In genomic region chr12:54230555-54230954, GRCh38 we compare ENCODE assay signal across 25 cellular contexts. TPM values are rescaled to one million over a fixed set of nuclear protein-coding genes. Genes with fewer than 3 reads are reported as not detected.
DNase-seq lines count a peak whose midpoint lies in the region; ATAC-seq and TF ChIP-seq lines count a peak whose summit lies in the region.
"Had no signal": no experiment of that assay in that cellular context is flagged by ENCODE, and none has a peak within 500 bp of the region (broad histone marks: within the 10 kb centered on the region; RNA-seq: fewer than 3 reads in every experiment).

No MANE protein-coding gene starts in this region.

- H3K4me3 Mint-ChIP-seq in activated T-helper 17 cell treated with anti-CD3 and anti-CD28 coated beads, Interleukin-2, amount 50 U/mL, for 72 hours, result no peak overlapping the region
- no peak overlapping the region for H3K4me3 Mint-ChIP-seq in glutamatergic neuron (ENCODE audit: unreplicated experiment)
- H3K4me3 Mint-ChIP-seq: activated CD4-positive, alpha-beta T cell treated with anti-CD3 and anti-CD28 coated beads, Interleukin-2, amount 10 ng/mL, durations not matched to agents 7 days and 5 days; activated naive CD4-positive, alpha-beta T cell treated with anti-CD3 and anti-CD28 coated beads, Interleukin-2, amount 50 U/mL, for 24 hours; CD8-positive, alpha-beta memory T cell; naive thymus-derived CD8-positive, alpha-beta T cell had no signal

- no peaks in the 10 kb centered on the region for H3K4me1 Mint-ChIP-seq in activated T-helper 17 cell treated with anti-CD3 and anti-CD28 coated beads, Interleukin-2, amount 50 U/mL, for 72 hours
- peaks cover 29% of the 10 kb centered on the region for H3K4me1 Mint-ChIP-seq in glutamatergic neuron (ENCODE audit: low read depth, unreplicated experiment)
- H3K4me1 Mint-ChIP-seq: CD8-positive, alpha-beta memory T cell had no signal

- no peaks in the 10 kb centered on the region for H4K20me1 ChIP-seq in smooth muscle cell (ENCODE audit: low read depth)

- no peak overlapping the region for H2AFZ ChIP-seq in smooth muscle cell (ENCODE audit: low read depth)
- H2AFZ ChIP-seq: parathyroid adenoma had no signal

- H3K9me3 ChIP-seq in HEK293 (ENCODE audit: control insufficient read depth, insufficient read depth, low read depth, low read length) (no peaks in the 10 kb centered on the region), smooth muscle cell (replicated peaks; ENCODE audit: low read depth) (no peaks in the 10 kb centered on the region), suprapubic skin (no peaks in the 10 kb centered on the region)
- H3K9me3 ChIP-seq: right lobe of liver, upper lobe of left lung had no signal

- peak overlapping the region; percentile 75 for H3K9ac ChIP-seq in smooth muscle cell (ENCODE audit: low read depth)
- H3K9ac ChIP-seq: parathyroid adenoma had no signal

- H3K79me2 ChIP-seq in smooth muscle cell (ENCODE audit: low read depth), result no peaks in the 10 kb centered on the region

- TF ChIP-seq CTCF in HEK293 (tag by site-specific recombination; IDR thresholded peaks at IDR 0.05) (no peak), VCaP (conservative IDR thresholded peaks at IDR 0.05) (peak; percentile 45; the same call in 1 of the 2 replicates), smooth muscle cell (IDR thresholded peaks at IDR 0.05; ENCODE audit: borderline replicate concordance, insufficient read depth, poor library complexity, severe bottlenecking) (no peak), suprapubic skin (IDR thresholded peaks at IDR 0.05) (no peak), glutamatergic neuron (IDR thresholded peaks at IDR 0.05; ENCODE audit: partially characterized antibody, unreplicated experiment) (no peak)

- WGBS in smooth muscle cell (ENCODE audit: low lambda C conversion rate), result 98% methylated on average over 2 of the region's 2 CpGs
- WGBS in suprapubic skin, result 81% methylated on average over 2 of the region's 2 CpGs

- H3K4me3 ChIP-seq in HEK293 (ENCODE audit: low read depth, low read length) (no peak overlapping the region), smooth muscle cell (no peak overlapping the region), suprapubic skin (no peak overlapping the region)
- H3K4me3 ChIP-seq: right lobe of liver, upper lobe of left lung had no signal

- no peaks in the 10 kb centered on the region for H3K9me3 Mint-ChIP-seq in activated T-helper 17 cell treated with anti-CD3 and anti-CD28 coated beads, Interleukin-2, amount 50 U/mL, for 72 hours
- H3K9me3 Mint-ChIP-seq in glutamatergic neuron (ENCODE audit: unreplicated experiment), result peaks cover 4% of the 10 kb centered on the region
- H3K9me3 Mint-ChIP-seq: activated CD4-positive, alpha-beta T cell treated with anti-CD3 and anti-CD28 coated beads, Interleukin-2, amount 10 ng/mL, durations not matched to agents 7 days and 5 days; activated naive CD4-positive, alpha-beta T cell treated with anti-CD3 and anti-CD28 coated beads, Interleukin-2, amount 50 U/mL, for 24 hours; CD8-positive, alpha-beta memory T cell; naive thymus-derived CD8-positive, alpha-beta T cell had no signal

- no peak for ATAC-seq in activated T-helper 17 cell treated with anti-CD3 and anti-CD28 coated beads, Interleukin-2, amount 50 U/mL, for 72 hours (replicated peaks)
- ATAC-seq: naive thymus-derived CD8-positive, alpha-beta T cell; right lobe of liver had no signal

- H3K27me3 ChIP-seq in smooth muscle cell (ENCODE audit: low read depth) (no peaks in the 10 kb centered on the region), suprapubic skin (no peaks in the 10 kb centered on the region)
- H3K27me3 ChIP-seq: right lobe of liver, upper lobe of left lung had no signal

- no peak for TF ChIP-seq EP300 in suprapubic skin (IDR thresholded peaks at IDR 0.05)

- DNase-seq in left kidney (ENCODE audit: low read depth, low spot score), result peak; percentile 61
- DNase-seq in smooth muscle cell (lab: John Stamatoyannopoulos, UW; ENCODE audit: unreplicated experiment), result no peak
- DNase-seq in AG20443 (ENCODE audit: low spot score), result no peak
- DNase-seq in suprapubic skin (ENCODE audit: low spot score in 2 of 2), result no peak
- DNase-seq in glutamatergic neuron, result no peak
- DNase-seq: activated CD4-positive, alpha-beta T cell treated with anti-CD3 and anti-CD28 coated beads, Interleukin-2, amount 10 ng/mL, durations not matched to agents 7 days and 5 days; aorta; CD8-positive, alpha-beta memory T cell; central memory CD4-positive, alpha-beta T cell; GOT3; Kasumi-1; left cardiac atrium; midbrain; naive thymus-derived CD8-positive, alpha-beta T cell; NCI-H1048; NCI-H187; NCI-H526; right lobe of liver; RPMI8226; upper lobe of left lung had no signal

- peaks cover 11% of the 10 kb centered on the region for H3F3A ChIP-seq in smooth muscle cell (ENCODE audit: low read depth)

- H3K36me3 Mint-ChIP-seq in activated T-helper 17 cell treated with anti-CD3 and anti-CD28 coated beads, Interleukin-2, amount 50 U/mL, for 72 hours (ENCODE audit: low read depth), result peaks cover 1% of the 10 kb centered on the region
- no peaks in the 10 kb centered on the region for H3K36me3 Mint-ChIP-seq in glutamatergic neuron (ENCODE audit: unreplicated experiment)

- H3K27ac Mint-ChIP-seq in activated T-helper 17 cell treated with anti-CD3 and anti-CD28 coated beads, Interleukin-2, amount 50 U/mL, for 72 hours, result no peak overlapping the region
- no peak overlapping the region for H3K27ac Mint-ChIP-seq in glutamatergic neuron (ENCODE audit: unreplicated experiment)
- H3K27ac Mint-ChIP-seq: activated CD4-positive, alpha-beta T cell treated with anti-CD3 and anti-CD28 coated beads, Interleukin-2, amount 10 ng/mL, durations not matched to agents 7 days and 5 days had no signal

- H3K27ac ChIP-seq in HEK293 (ENCODE audit: extremely low read depth, low read depth, low read length), result no peak overlapping the region
- peak overlapping the region; percentile 28 for H3K27ac ChIP-seq in VCaP
- peak overlapping the region; percentile 93 for H3K27ac ChIP-seq in smooth muscle cell (ENCODE audit: low read depth)
- no peak overlapping the region for H3K27ac ChIP-seq in suprapubic skin
- H3K27ac ChIP-seq: parathyroid adenoma, right lobe of liver, upper lobe of left lung had no signal

- POLR2A ChIA-PET in HEK293 (lab: Yijun Ruan, JAX), result no interaction called here

- peak overlapping the region; percentile 55 for H3K4me2 ChIP-seq in smooth muscle cell

- H3K4me1 ChIP-seq in HEK293 (ENCODE audit: control insufficient read depth, insufficient read depth, low read length), result no peaks in the 10 kb centered on the region; the same call in 1 of the 2 replicates
- peaks cover 2% of the 10 kb centered on the region for H3K4me1 ChIP-seq in smooth muscle cell (ENCODE audit: low read depth)
- H3K4me1 ChIP-seq in suprapubic skin, result peaks cover 4% of the 10 kb centered on the region
- H3K4me1 ChIP-seq: parathyroid adenoma, right lobe of liver had no signal

- TF ChIP-seq POLR2A in suprapubic skin (IDR thresholded peaks at IDR 0.05), result no peak

- H3K27me3 Mint-ChIP-seq in activated T-helper 17 cell treated with anti-CD3 and anti-CD28 coated beads, Interleukin-2, amount 50 U/mL, for 72 hours, result no peaks in the 10 kb centered on the region
- H3K27me3 Mint-ChIP-seq in glutamatergic neuron (ENCODE audit: unreplicated experiment), result peaks cover 3% of the 10 kb centered on the region
- H3K27me3 Mint-ChIP-seq: activated CD4-positive, alpha-beta T cell treated with anti-CD3 and anti-CD28 coated beads, Interleukin-2, amount 10 ng/mL, durations not matched to agents 7 days and 5 days; activated naive CD4-positive, alpha-beta T cell treated with anti-CD3 and anti-CD28 coated beads, Interleukin-2, amount 50 U/mL, for 24 hours; CD8-positive, alpha-beta memory T cell; naive thymus-derived CD8-positive, alpha-beta T cell had no signal

- H3K36me3 ChIP-seq in HEK293 (ENCODE audit: control insufficient read depth in 2 of 2, insufficient read depth in 1 of 2, low read length in 2 of 2) (peaks cover 0 to under 1% of the 10 kb centered on the region in 2 experiments; a peak in 1 of 3 replicates), smooth muscle cell (ENCODE audit: low read depth) (no peaks in the 10 kb centered on the region), suprapubic skin (no peaks in the 10 kb centered on the region)
- H3K36me3 ChIP-seq: right lobe of liver had no signal

- CTCF ChIA-PET in HEK293 (lab: Yijun Ruan, JAX), result interaction anchor here (0.7 to 5.2 kb wide), 4 partner anchors 15 to 149 kb away, joined by 3 to 35 read pairs (median 4); no protein-coding TSS in a partner anchor

TF ChIP-seq in HEK293, 187 proteins besides CTCF, POLR2A, EP300 and RAD21:
- TF ChIP-seq ZIC2 (tag by site-specific recombination; IDR thresholded peaks at IDR 0.05), result no peak
- TF ChIP-seq, protein P1, sequence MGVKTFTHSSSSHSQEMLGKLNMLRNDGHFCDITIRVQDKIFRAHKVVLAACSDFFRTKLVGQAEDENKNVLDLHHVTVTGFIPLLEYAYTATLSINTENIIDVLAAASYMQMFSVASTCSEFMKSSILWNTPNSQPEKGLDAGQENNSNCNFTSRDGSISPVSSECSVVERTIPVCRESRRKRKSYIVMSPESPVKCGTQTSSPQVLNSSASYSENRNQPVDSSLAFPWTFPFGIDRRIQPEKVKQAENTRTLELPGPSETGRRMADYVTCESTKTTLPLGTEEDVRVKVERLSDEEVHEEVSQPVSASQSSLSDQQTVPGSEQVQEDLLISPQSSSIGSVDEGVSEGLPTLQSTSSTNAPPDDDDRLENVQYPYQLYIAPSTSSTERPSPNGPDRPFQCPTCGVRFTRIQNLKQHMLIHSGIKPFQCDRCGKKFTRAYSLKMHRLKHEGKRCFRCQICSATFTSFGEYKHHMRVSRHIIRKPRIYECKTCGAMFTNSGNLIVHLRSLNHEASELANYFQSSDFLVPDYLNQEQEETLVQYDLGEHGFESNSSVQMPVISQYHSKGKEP (tag by site-specific recombination; IDR thresholded peaks at IDR 0.05), result 0 out of 2 replicates have a peak, but pooled peaks have one; percentile 19
TF ChIP-seq in HEK293: peak in this region for 1.

RNA-seq across cellular contexts. Expression of gene SMUG1, which starts 41.8 kb away (rescaled TPM):
- total RNA-seq in smooth muscle cell (36.7 and 39.4 TPM in 2 replicates), suprapubic skin (10 to 100 TPM; 40.6 to 56.4 (median 52.6) TPM), glutamatergic neuron (ENCODE audit: unreplicated experiment) (39.3 TPM)
- 40.5 and 49.2 TPM in 2 replicates for polyA plus RNA-seq in smooth muscle cell
- total RNA-seq in activated T-helper 17 cell treated with anti-CD3 and anti-CD28 coated beads, Interleukin-2, amount 50 U/mL, for 72 hours, result 10 to 100 TPM; 24.2 to 28.7 TPM

RNA-seq across cellular contexts. Expression of gene CBX5, which starts 49.4 kb away (rescaled TPM):
- total RNA-seq in smooth muscle cell (58.9 and 67.4 TPM in 2 replicates), suprapubic skin (10 to 100 TPM; 23.7 to 45.7 (median 33.6) TPM), glutamatergic neuron (ENCODE audit: unreplicated experiment) (225 TPM)
- polyA plus RNA-seq in smooth muscle cell, result 25.0 and 26.1 TPM in 2 replicates
- 10 to 100 TPM; 82.0 to 89.7 TPM for total RNA-seq in activated T-helper 17 cell treated with anti-CD3 and anti-CD28 coated beads, Interleukin-2, amount 50 U/mL, for 72 hours

RNA-seq across cellular contexts. Expression of gene HNRNPA1, which starts 50.0 kb away (rescaled TPM):
- 378 and 483 TPM in 2 replicates for total RNA-seq in smooth muscle cell
- polyA plus RNA-seq in smooth muscle cell, result 440 and 451 TPM in 2 replicates
- 1,000 to 10,000 TPM; 1,204 to 1,551 TPM for total RNA-seq in activated T-helper 17 cell treated with anti-CD3 and anti-CD28 coated beads, Interleukin-2, amount 50 U/mL, for 72 hours
- total RNA-seq in suprapubic skin, result 100 to 1,000 TPM; 331 to 613 (median 394) TPM
- total RNA-seq in glutamatergic neuron (ENCODE audit: unreplicated experiment), result 1,556 TPM

Comparison
In these comparisons a context has a peak if more than half of its experiments do, and no peak if none do; other contexts are left out.
1. H3K27ac ChIP-seq: peak in VCaP (single experiment) and smooth muscle cell (single experiment); none in HEK293 (single experiment) and suprapubic skin (single experiment).